In genomic region chr15:66714543-66714981, GRCh38 we compare ENCODE assay signal across 12 cellular contexts. TPM values are rescaled to one million over a fixed set of nuclear protein-coding genes. Genes with fewer than 3 reads are reported as not detected.
DNase-seq lines count a peak whose midpoint lies in the region; ATAC-seq, FAIRE-seq and TF ChIP-seq lines count a peak whose summit lies in the region.
"Had no signal": no experiment of that assay in that cellular context is flagged by ENCODE, and none has a peak within 500 bp of the region (broad histone marks: within the 10 kb centered on the region; RNA-seq: fewer than 3 reads in every experiment).

No MANE protein-coding gene starts in this region.

- no TSS peak for BruUV-seq in HepG2 (replicated peaks; lab: Mats Ljungman, UMichigan)

- TF ChIP-seq RAD21 in HepG2 (CRISPR knock-in tag; IDR thresholded peaks at IDR 0.05) = no peak

- FAIRE-seq in HepG2 (lab: Jason Lieb, UNC) = no peak

- H3K36me3 ChIP-seq in right lobe of liver (no peaks in the 10 kb centered on the region), HepG2 (replicated peaks in 1 of 2; ENCODE audit: control insufficient read depth in 1 of 2, insufficient read depth in 2 of 2, low read length in 2 of 2) (peaks cover 0 to 23% of the 10 kb centered on the region in 2 experiments; a peak in 2 of 5 replicates), mucosa of descending colon (ENCODE audit: low read depth) (no peaks in the 10 kb centered on the region)
- H3K36me3 ChIP-seq: SJCRH30 had no signal

- POLR2A ChIA-PET in HepG2 (lab: Yijun Ruan, JAX) = interaction anchor here (0.8 to 2.1 kb wide), 2 partner anchors 10 to 13 kb away, joined by 4 to 15 read pairs; no protein-coding TSS in a partner anchor

- no peaks in the 10 kb centered on the region for H3K79me2 ChIP-seq in HepG2 (ENCODE audit: insufficient read depth, low read length)

- WGBS in right lobe of liver (ENCODE audit: insufficient coverage, low coverage, low lambda C conversion rate, missing lambda C conversion rate) = 59% methylated on average over 5 of the region's 6 CpGs
- 94% methylated on average over 6 of the region's 6 CpGs for WGBS in HepG2 (ENCODE audit: low lambda C conversion rate)

- TF ChIP-seq CTCF in right lobe of liver (IDR thresholded peaks at IDR 0.05) (no peak), HepG2 (CRISPR knock-in tag; IDR thresholded peaks at IDR 0.05) (no peak), mucosa of descending colon (IDR thresholded peaks at IDR 0.05) (no peak)

- ATAC-seq in right lobe of liver (no peak), HepG2 (no peak), mucosa of descending colon (peak; percentile 74), GM21737 (IDR thresholded peaks at IDR 0.05; ENCODE audit: unreplicated experiment) (no peak)

- H3K4me3 ChIP-seq in right lobe of liver = no peak overlapping the region
- no peak overlapping the region for H3K4me3 ChIP-seq in HepG2 (replicated peaks in 1 of 3; ENCODE audit: insufficient read depth in 1 of 3, low read depth in 2 of 3, low read length in 3 of 3)
- H3K4me3 ChIP-seq in mucosa of descending colon = no peak overlapping the region
- H3K4me3 ChIP-seq: SJCRH30 had no signal

- DNase-seq in right lobe of liver = no peak
- DNase-seq in HepG2 (ENCODE audit: low spot score) = no peak
- DNase-seq in amniotic epithelial cell (ENCODE audit: low read depth) = peak; percentile 85
- no peak for DNase-seq in mucosa of descending colon
- no peak for DNase-seq in RPMI8226
- no peak for DNase-seq in D341Med (ENCODE audit: low spot score)
- no peak for DNase-seq in iPS-NIHi7 (ENCODE audit: extremely low spot score)
- DNase-seq: activated CD4-positive, alpha-beta T cell treated with anti-CD3 and anti-CD28 coated beads, Interleukin-2, amount 50 U/mL, for 4 hours; NCI-H1694 had no signal

- in situ Hi-C loops in HepG2 (cut with HindIII; ENCODE audit: extremely low pct_ligation_motif_present, low pct_unique_long_range_greater_than_20kb) = no loop called here

- H3K27ac ChIP-seq in right lobe of liver (peak overlapping the region in 2 of 3 donors; percentile 42 to 52), HepG2 (ENCODE audit: extremely low read length, insufficient read depth, low read length) (no peak overlapping the region)
- H3K27ac ChIP-seq: HL-60, SJCRH30 had no signal

- H2AFZ ChIP-seq in HepG2 (ENCODE audit: low read length) = no peak overlapping the region

- H3K9ac ChIP-seq in HepG2 (ENCODE audit: insufficient read depth, low read depth, low read length) = no peak overlapping the region

- TF ChIP-seq POLR2A in right lobe of liver (IDR thresholded peaks at IDR 0.05) = no peak
- TF ChIP-seq POLR2A in HepG2 (IDR thresholded peaks at IDR 0.05; ENCODE audit: insufficient read depth in 1 of 2, low read depth in 2 of 2, low read length in 2 of 2) = no peak

- H3K27me3 ChIP-seq in right lobe of liver (no peaks in the 10 kb centered on the region), HepG2 (ENCODE audit: control insufficient read depth in 1 of 2, insufficient read depth in 2 of 2, low read length in 2 of 2) (no peaks in the 10 kb centered on the region)
- H3K27me3 ChIP-seq: SJCRH30 had no signal

- H3K9me3 ChIP-seq in right lobe of liver (no peaks in the 10 kb centered on the region), HepG2 (ENCODE audit: low read length) (no peaks in the 10 kb centered on the region), mucosa of descending colon (no peaks in the 10 kb centered on the region)
- H3K9me3 ChIP-seq: SJCRH30 had no signal

- TF ChIP-seq EP300 in HepG2 (IDR thresholded peaks at IDR 0.05; ENCODE audit: low read depth in 2 of 2, low read length in 2 of 2) = no peak
- no peak for TF ChIP-seq EP300 in HepG2 (CRISPR knock-in tag; IDR thresholded peaks at IDR 0.05; ENCODE audit: borderline replicate concordance)

- CTCF ChIA-PET in HepG2 (lab: Yijun Ruan, JAX; ENCODE audit: low intra/inter-chr PET ratio, low total read pairs) = no interaction called here

- no peak overlapping the region for H3K4me2 ChIP-seq in HepG2 (ENCODE audit: low read depth, low read length)

- intact Hi-C loops in right lobe of liver (cut with DNase I) (no loop called here), HepG2 (cut with micrococcal nuclease; ENCODE audit: unreplicated experiment) (no loop called here), mucosa of descending colon (cut with DNase I, micrococcal nuclease) (no loop called here)

- H4K20me1 ChIP-seq in HepG2 (ENCODE audit: insufficient read depth, low read length) = no peaks in the 10 kb centered on the region

- H3K4me1 ChIP-seq in right lobe of liver (peaks cover 0 to 25% (median 9%) of the 10 kb centered on the region in 4 donors), HepG2 (ENCODE audit: insufficient read depth, low read length) (peaks cover 20% of the 10 kb centered on the region), mucosa of descending colon (ENCODE audit: low read depth) (peaks cover 20% of the 10 kb centered on the region)

TF ChIP-seq in HepG2, 621 proteins besides CTCF, POLR2A, EP300 and RAD21:
- TF ChIP-seq ZNF746 (CRISPR knock-in tag; IDR thresholded peaks at IDR 0.05) (no peak), ZNF883 (CRISPR knock-in tag; IDR thresholded peaks at IDR 0.05; ENCODE audit: not compliant biosample characterization) (no peak), MTF2 (CRISPR knock-in tag; IDR thresholded peaks at IDR 0.05; ENCODE audit: borderline replicate concordance) (no peak), ZNF543 (CRISPR knock-in tag; IDR thresholded peaks at IDR 0.05) (no peak), MEIS1 (CRISPR knock-in tag; IDR thresholded peaks at IDR 0.05; ENCODE audit: borderline replicate concordance) (no peak), PATZ1 (CRISPR knock-in tag; IDR thresholded peaks at IDR 0.05) (no peak), PAXIP1 (CRISPR knock-in tag; conservative IDR thresholded peaks at IDR 0.05) (no peak), SIN3B (IDR thresholded peaks at IDR 0.05; ENCODE audit: low read length) (no peak)

RNA-seq across cellular contexts. Expression of gene SMAD6, which starts 12.5 kb away (rescaled TPM):
- total RNA-seq in right lobe of liver (10 to 100 TPM; 10.5 to 17.2 (median 12.3) TPM), HepG2 (2016; rRNA removed; fragmentation: Illumina TruSeq; extraction: Trizol) (2.6 and 4.4 TPM in 2 replicates), mucosa of descending colon (10 to 100 TPM; 11.5 to 18.5 (median 12.8) TPM)
- total RNA-seq in HepG2 (2016; cell fraction: cytosol; rRNA removed; fragmentation: Illumina TruSeq; extraction: Trizol; ENCODE audit: low read depth) = 0.79 and 0.91 TPM in 2 replicates
- 2.3 and 4.5 TPM in 2 replicates for total RNA-seq in HepG2 (2016; cell fraction: insoluble cytoplasmic fraction; rRNA removed; fragmentation: Illumina TruSeq; extraction: Trizol)
- total RNA-seq in HepG2 (2016; cell fraction: membrane; rRNA removed; fragmentation: Illumina TruSeq; extraction: Trizol) = 2.0 and 2.2 TPM in 2 replicates
- 7.0 and 9.1 TPM in 2 replicates for total RNA-seq in HepG2 (2016; cell fraction: nucleus; rRNA removed; fragmentation: Illumina TruSeq; extraction: Trizol)
- polyA plus RNA-seq in HepG2 (2011; rRNA removed) = 3.1 and 3.3 TPM in 2 replicates
- polyA plus RNA-seq in HepG2 (2011; cell fraction: cytosol; rRNA removed) = 1.3 and 2.9 TPM in 2 replicates
- 6.7 and 14.1 TPM in 2 replicates for polyA plus RNA-seq in HepG2 (2011; cell fraction: nucleus; rRNA removed)
- 3.3 and 3.9 TPM in 2 replicates for polyA plus RNA-seq in HepG2 (2012)
- polyA plus RNA-seq in HepG2 (2016; cell fraction: cytosol; fragmentation: Illumina TruSeq; extraction: Trizol; ENCODE audit: low read depth) = 1.1 and 2.0 TPM in 2 replicates
- 2.3 and 2.9 TPM in 2 replicates for polyA plus RNA-seq in HepG2 (2016; cell fraction: insoluble cytoplasmic fraction; fragmentation: Illumina TruSeq; extraction: Trizol; ENCODE audit: low read depth)
- polyA plus RNA-seq in HepG2 (2016; cell fraction: membrane; fragmentation: Illumina TruSeq; extraction: Trizol; ENCODE audit: low read depth) = 1.5 and 2.1 TPM in 2 replicates
- polyA plus RNA-seq in HepG2 (2016; cell fraction: nucleus; fragmentation: Illumina TruSeq; extraction: Trizol; ENCODE audit: insufficient read depth, low read depth) = 7.1 and 8.1 TPM in 2 replicates
- 19.3 and 109 TPM in 2 replicates for polyA minus RNA-seq in HepG2 (2011; rRNA and poly(A)+ RNA removed; ENCODE audit: low replicate concordance)
- 5.3 and 5.6 TPM in 2 replicates for polyA minus RNA-seq in HepG2 (2011; cell fraction: cytosol; rRNA and poly(A)+ RNA removed)
- 11.7 and 25.1 TPM in 2 replicates for polyA minus RNA-seq in HepG2 (2011; cell fraction: nucleus; rRNA and poly(A)+ RNA removed)
